In the genomic region with DNA sequence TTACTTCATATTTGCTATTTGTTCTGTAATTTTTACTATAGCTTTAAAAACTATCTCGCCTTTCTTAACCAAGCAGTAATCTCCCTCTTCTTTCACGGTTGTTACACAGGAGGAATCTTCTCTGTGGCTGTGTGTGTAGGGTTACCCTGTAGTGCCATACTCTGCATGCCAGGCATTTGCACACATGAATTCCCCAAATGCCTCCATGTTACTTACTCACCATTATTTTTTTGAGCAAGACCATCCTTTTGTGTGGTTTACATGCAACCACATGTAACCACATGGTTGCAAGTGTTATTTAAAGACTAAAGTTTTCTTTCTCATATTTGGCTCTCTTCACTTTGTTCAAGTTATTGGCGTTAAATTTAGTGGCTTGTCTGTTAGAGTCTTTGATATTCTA, we compare ENCODE assay signal across 11 cellular contexts. TPM values are rescaled to one million over a fixed set of nuclear protein-coding genes. Genes with fewer than 3 reads are reported as not detected.
A peak's percentile ranks its signal among the peaks of the same experiment; 100 is the strongest.
DNase-seq lines count a peak whose midpoint lies in the region; ATAC-seq and TF ChIP-seq lines count a peak whose summit lies in the region.
"Had no signal": no experiment of that assay in that cellular context is flagged by ENCODE, and none has a peak within 500 bp of the region (broad histone marks: within the 10 kb centered on the region; RNA-seq: fewer than 3 reads in every experiment).

No MANE protein-coding gene starts in this region.

- H3K9me3 ChIP-seq in adrenal gland (replicated peaks in 1 of 3): no peaks in the 10 kb centered on the region

- H3K27me3 ChIP-seq in GM06990 (replicated peaks; ENCODE audit: control insufficient read depth, insufficient read depth, low read length): no peaks in the 10 kb centered on the region
- no peaks in the 10 kb centered on the region for H3K27me3 ChIP-seq in adrenal gland

- H3K36me3 ChIP-seq in GM06990 (ENCODE audit: control insufficient read depth, insufficient read depth, low read length): peaks cover 1% of the 10 kb centered on the region
- peaks cover 0 to 9% of the 10 kb centered on the region in 2 donors for H3K36me3 ChIP-seq in adrenal gland (replicated peaks in 1 of 2)

- peak; percentile 6 for DNase-seq in GM06990 (ENCODE audit: extremely low read depth, insufficient read length)
- DNase-seq in astrocyte of the hippocampus (ENCODE audit: low read depth, low spot score): peak; percentile 87
- no peak for DNase-seq in left lobe of liver (ENCODE audit: low spot score)
- DNase-seq in NCI-H2081 treated with DMSO at 0.1 percent for 48 hours (lab: John Stamatoyannopoulos, UW): no peak
- DNase-seq in adrenal gland: no peak
- DNase-seq: DMS153 had no signal

- ATAC-seq in GM19468 (IDR thresholded peaks at IDR 0.05; ENCODE audit: extremely low read depth, unreplicated experiment): peak; percentile 88
- ATAC-seq in HG03280 (IDR thresholded peaks at IDR 0.05; ENCODE audit: unreplicated experiment): peak; percentile 85
- no peak for ATAC-seq in left lobe of liver
- ATAC-seq in HG03025 (IDR thresholded peaks at IDR 0.05; ENCODE audit: low FRiP score, unreplicated experiment): no peak
- ATAC-seq: K562 had no signal

- H3K4me3 ChIP-seq in GM06990 (replicated peaks; ENCODE audit: low read depth, low read length) (no peak overlapping the region), adrenal gland (no peak overlapping the region)
- H3K4me3 ChIP-seq: K562 had no signal

- no peak for TF ChIP-seq POLR2A in adrenal gland (IDR thresholded peaks at IDR 0.05)

- intact Hi-C loops in adrenal gland (cut with DNase I): no loop called here

- WGBS in adrenal gland, 4 donors: 92 to 94% (median 93%) methylated on average over 3 of the region's 3 CpGs

- H3K27ac ChIP-seq in adrenal gland: no peak overlapping the region

- peaks cover 0 to 4% of the 10 kb centered on the region in 2 donors for H3K4me1 ChIP-seq in adrenal gland (replicated peaks in 1 of 2)

- TF ChIP-seq CTCF in GM06990 (IDR thresholded peaks at IDR 0.05; ENCODE audit: insufficient read depth, low read length, poor library complexity, severe bottlenecking): no peak
- TF ChIP-seq CTCF in adrenal gland (IDR thresholded peaks at IDR 0.05): no peak

RNA-seq across cellular contexts. Expression of gene HPS3, which starts 45.5 kb away (rescaled TPM):
- 5.1 TPM for total RNA-seq in left lobe of liver
- total RNA-seq in adrenal gland: 10 to 100 TPM; 20.2 to 38.2 (median 28.9) TPM
- 10 to 100 TPM in 1 of 3 donors, 1 to 10 TPM in 2; 6.7 to 35.5 (median 7.3) TPM for polyA plus RNA-seq in adrenal gland

RNA-seq across cellular contexts. Expression of gene CP, which starts 46.7 kb away (rescaled TPM):
- total RNA-seq in left lobe of liver (1,073 TPM), adrenal gland (10 to 100 TPM in 2 of 8 donors, 1 to 10 TPM in 5, under 1 TPM in 1; 0.48 to 17.2 (median 7.3) TPM)
- 1 to 10 TPM; 1.2 to 4.5 (median 2.5) TPM for polyA plus RNA-seq in adrenal gland
- total RNA-seq: dermis microvascular lymphatic vessel endothelial cell had no signal

Comparison
In these comparisons a context has a peak if more than half of its experiments do, and no peak if none do; other contexts are left out.
1. DNase-seq: peak in GM06990 (single experiment) and astrocyte of the hippocampus (single experiment); none in left lobe of liver (single experiment), NCI-H2081 treated with DMSO at 0.1 percent for 48 hours (single experiment) and adrenal gland (0 of 7).
2. ATAC-seq: peak in GM19468 (single experiment) and HG03280 (single experiment); none in left lobe of liver (single experiment) and HG03025 (single experiment).
3. RNA of gene CP, which starts 46.7 kb away (total RNA-seq): 1,073 TPM in left lobe of liver (single experiment); 0.48 to 17.2 TPM in adrenal gland; every median in the first group is over 10 times any median in the second.